ENCODE assay signal across 10 cellular contexts in genomic region chr10:101008823-101009423, GRCh38. TPM values are rescaled to one million over a fixed set of nuclear protein-coding genes. Genes with fewer than 3 reads are reported as not detected.
A peak's percentile ranks its signal among the peaks of the same experiment; 100 is the strongest.
DNase-seq lines count a peak whose midpoint lies in the region; TF ChIP-seq lines count a peak whose summit lies in the region.
"Had no signal": no experiment of that assay in that cellular context is flagged by ENCODE, and none has a peak within 500 bp of the region (broad histone marks: within the 10 kb centered on the region; RNA-seq: fewer than 3 reads in every experiment).

No MANE protein-coding gene starts in this region.

- H3K36me3 Mint-ChIP-seq in type B pancreatic cell: no peaks in the 10 kb centered on the region

- DNase-seq in NCI-H1048 (lab: John Stamatoyannopoulos, UW) (peak; percentile 78), epidermal melanocyte (ENCODE audit: insufficient read length, low spot score) (peak; percentile 49), occipital lobe (lab: John Stamatoyannopoulos, UW) (peak; percentile 50), type B pancreatic cell (ENCODE audit: extremely low spot score, unreplicated experiment) (no peak), SHP77 (lab: John Stamatoyannopoulos, UW) (no peak)
- DNase-seq in activated T-cell treated with anti-CD3 and anti-CD28 coated beads, Interleukin-2, amount 50 U/mL, for 48 hours: no peak
- DNase-seq: activated CD8-positive, alpha-beta T cell treated with anti-CD3 and anti-CD28 coated beads, Interleukin-2, amount 10 ng/mL, durations not matched to agents 7 days and 5 days; NCI-H1694; NCI-H446 treated with DMSO at 0.1 percent for 48 hours; pancreas had no signal

- peaks cover 11% of the 10 kb centered on the region for H3K4me1 Mint-ChIP-seq in type B pancreatic cell (ENCODE audit: unreplicated experiment)

- H3K9me3 Mint-ChIP-seq in type B pancreatic cell: no peaks in the 10 kb centered on the region

- H3K4me3 Mint-ChIP-seq in type B pancreatic cell: no peak overlapping the region
- H3K4me3 Mint-ChIP-seq: activated CD8-positive, alpha-beta T cell treated with anti-CD3 and anti-CD28 coated beads, Interleukin-2, amount 10 ng/mL, durations not matched to agents 7 days and 5 days had no signal

- H3K27me3 Mint-ChIP-seq in type B pancreatic cell: peaks cover 4% of the 10 kb centered on the region

- H3K27ac Mint-ChIP-seq in type B pancreatic cell: no peak overlapping the region
- H3K27ac Mint-ChIP-seq: activated CD8-positive, alpha-beta T cell treated with anti-CD3 and anti-CD28 coated beads, Interleukin-2, amount 10 ng/mL, durations not matched to agents 7 days and 5 days had no signal

- no peak for TF ChIP-seq CTCF in type B pancreatic cell (conservative IDR thresholded peaks at IDR 0.05)

RNA-seq across cellular contexts. Expression of gene LZTS2, which starts 9.3 kb away (rescaled TPM):
- total RNA-seq in occipital lobe (15.4 TPM), type B pancreatic cell (ENCODE audit: low replicate concordance) (50.2 and 86.6 TPM in 2 replicates)

RNA-seq across cellular contexts. Expression of gene TWNK, which starts 21.6 kb away (rescaled TPM):
- total RNA-seq in occipital lobe (4.7 TPM), type B pancreatic cell (ENCODE audit: low replicate concordance) (11.3 and 19.2 TPM in 2 replicates)

RNA-seq across cellular contexts. Expression of gene MRPL43, which starts 21.6 kb away (rescaled TPM):
- total RNA-seq in occipital lobe: 37.9 TPM
- 69.7 and 74.2 TPM in 2 replicates for total RNA-seq in type B pancreatic cell (ENCODE audit: low replicate concordance)

RNA-seq across cellular contexts. Expression of gene PDZD7, which starts 22.0 kb away (rescaled TPM):
- total RNA-seq in occipital lobe (4.5 TPM), type B pancreatic cell (ENCODE audit: low replicate concordance) (1.4 and 2.0 TPM in 2 replicates)

RNA-seq across cellular contexts. Expression of gene SFXN3, which starts 22.1 kb away (rescaled TPM):
- 44.0 TPM for total RNA-seq in occipital lobe
- 15.3 and 25.7 TPM in 2 replicates for total RNA-seq in type B pancreatic cell (ENCODE audit: low replicate concordance)

Comparison
In these comparisons a context has a peak if more than half of its experiments do, and no peak if none do; other contexts are left out.
1. DNase-seq: peak in NCI-H1048 (single experiment), epidermal melanocyte (single experiment) and occipital lobe (single experiment); none in type B pancreatic cell (single experiment), activated T-cell treated with anti-CD3 and anti-CD28 coated beads, Interleukin-2, amount 50 U/mL, for 48 hours (0 of 2) and SHP77 (0 of 2).